24 cellular contexts compared by ENCODE assay signal in the genomic region with DNA sequence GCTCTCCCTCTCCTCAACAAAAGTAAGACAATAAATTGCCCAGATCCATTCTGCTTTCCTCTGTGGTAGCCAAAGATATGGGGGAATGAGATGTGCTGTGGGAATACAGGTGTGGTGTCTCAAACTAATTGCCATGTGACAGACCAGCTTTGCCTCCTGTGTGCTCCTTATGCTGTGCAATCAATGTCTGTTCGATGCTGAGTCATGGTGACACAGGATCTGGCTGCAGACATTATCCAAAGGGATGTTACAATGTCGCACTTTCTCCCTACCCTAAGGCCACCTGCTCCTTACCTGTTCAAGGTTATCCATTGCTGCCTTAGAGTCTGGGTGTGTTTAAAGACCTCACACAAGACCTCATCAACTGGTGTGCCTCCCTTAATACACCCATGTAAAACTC. TPM values are rescaled to one million over a fixed set of nuclear protein-coding genes. Genes with fewer than 3 reads are reported as not detected.
DNase-seq lines count a peak whose midpoint lies in the region; ATAC-seq, FAIRE-seq and TF ChIP-seq lines count a peak whose summit lies in the region.
"Had no signal": no experiment of that assay in that cellular context is flagged by ENCODE, and none has a peak within 500 bp of the region (broad histone marks: within the 10 kb centered on the region; RNA-seq: fewer than 3 reads in every experiment).

No MANE protein-coding gene starts in this region.

- no peaks in the 10 kb centered on the region for H3K79me2 ChIP-seq in keratinocyte (ENCODE audit: control insufficient read depth, insufficient read depth, low read length)

- no peak for TF ChIP-seq CTCF in NB4 (IDR thresholded peaks at IDR 0.05; ENCODE audit: low read depth, low read length)
- TF ChIP-seq CTCF in keratinocyte (optimal IDR thresholded peaks at IDR 0.05 in 1 of 3, IDR thresholded peaks at IDR 0.05 in 1 of 3, conservative IDR thresholded peaks at IDR 0.05 in 1 of 3; ENCODE audit: extremely low read depth in 1 of 3, insufficient read depth in 2 of 3, low read length in 3 of 3) = no peak

- no peak for FAIRE-seq in keratinocyte (lab: Jason Lieb, UNC)
- FAIRE-seq: G401.6, kidney had no signal

- H3K4me2 ChIP-seq in keratinocyte (ENCODE audit: control insufficient read depth, extremely low read depth, insufficient read depth, low read depth, low read length) = no peak overlapping the region

- no peaks in the 10 kb centered on the region for H3K36me3 ChIP-seq in keratinocyte (ENCODE audit: control insufficient read depth in 2 of 2, extremely low read depth in 1 of 2, insufficient read depth in 2 of 2, low read length in 2 of 2)
- H3K36me3 ChIP-seq: ovary, thoracic aorta had no signal

- no peaks in the 10 kb centered on the region for H3K9me3 ChIP-seq in keratinocyte (ENCODE audit: control insufficient read depth, low read depth, low read length)
- H3K9me3 ChIP-seq: Caco-2, ovary, thoracic aorta had no signal

- TF ChIP-seq POLR2A in NB4 (IDR thresholded peaks at IDR 0.05; ENCODE audit: extremely low read depth, insufficient read length) = no peak

- dilution Hi-C loops in keratinocyte (cut with MboI; ENCODE audit: extremely low pct_ligation_motif_present, low sequenced_read_pairs) = no loop called here

- peak overlapping the region; percentile 33 for H2AFZ ChIP-seq in keratinocyte (ENCODE audit: control insufficient read depth, low read length)

- ATAC-seq in GM21423 (IDR thresholded peaks at IDR 0.05; ENCODE audit: unreplicated experiment) (no peak), HG03097 (IDR thresholded peaks at IDR 0.05; ENCODE audit: low FRiP score, unreplicated experiment) (no peak)
- ATAC-seq: activated CD8-positive, alpha-beta memory T cell treated with anti-CD3 and anti-CD28 coated beads, Interleukin-2, amount 10 ng/mL, durations not matched to agents 7 days and 5 days; activated naive CD8-positive, alpha-beta T cell treated with anti-CD3 and anti-CD28 coated beads, Interleukin-2, amount 50 U/mL, for 24 hours; activated T-helper 17 cell treated with anti-CD3 and anti-CD28 coated beads, Interleukin-2, amount 50 U/mL, for 72 hours; naive thymus-derived CD8-positive, alpha-beta T cell; sciatic nerve; stimulated activated effector memory CD8-positive, alpha-beta T cell treated with anti-CD3 and anti-CD28 coated beads, Interleukin-12 subunit alpha, Interleukin-12 subunit beta, amount 100 ng/mL, for 72 hours had no signal

- H3K9me1 ChIP-seq in keratinocyte (ENCODE audit: control insufficient read depth, extremely low read depth, insufficient read depth, low read length) = no peaks in the 10 kb centered on the region

- H3K27ac ChIP-seq in keratinocyte (ENCODE audit: control insufficient read depth, insufficient read depth, low read length) = no peak overlapping the region
- H3K27ac ChIP-seq: coronary artery, ovary, thoracic aorta had no signal

- no peaks in the 10 kb centered on the region for H3K27me3 ChIP-seq in keratinocyte (ENCODE audit: control insufficient read depth, extremely low read depth, insufficient read depth, low read length)
- H3K27me3 ChIP-seq: ovary had no signal

- DNase-seq in DMS53 treated with DMSO at 0.1 percent for 48 hours (lab: John Stamatoyannopoulos, UW; ENCODE audit: unreplicated experiment) (peak; percentile 17), NB4 (ENCODE audit: low read depth) (peak; percentile 9), SK-N-DZ (ENCODE audit: low spot score) (peak; percentile 23), keratinocyte (ENCODE audit: low read depth, low spot score) (no peak), AG08395 (ENCODE audit: low spot score) (no peak)
- DNase-seq: activated CD4-positive, alpha-beta T cell treated with anti-CD3 and anti-CD28 coated beads for 1 hour; activated CD8-positive, alpha-beta memory T cell treated with anti-CD3 and anti-CD28 coated beads, Interleukin-2, amount 10 ng/mL, durations not matched to agents 7 days and 5 days; activated naive CD8-positive, alpha-beta T cell treated with anti-CD3 and anti-CD28 coated beads, Interleukin-2, amount 50 U/mL, for 24 hours; Caco-2; hippocampal formation; KBM-7; kidney; naive thymus-derived CD8-positive, alpha-beta T cell; NCI-H2107; NK-92 treated with Interleukin-12 subunit alpha and Interleukin-12 subunit beta, amount 100 ng/mL, for 24 hours; ovary had no signal

- no peak overlapping the region for H3K9ac ChIP-seq in keratinocyte (ENCODE audit: control insufficient read depth, extremely low read depth, insufficient read depth, low read length)

- no peaks in the 10 kb centered on the region for H3K4me1 ChIP-seq in keratinocyte (ENCODE audit: control insufficient read depth, extremely low read depth, insufficient read depth, low read length)
- H3K4me1 ChIP-seq: Caco-2 had no signal

- H4K20me1 ChIP-seq in keratinocyte (ENCODE audit: control insufficient read depth, extremely low read depth, insufficient read depth, low read length) = no peaks in the 10 kb centered on the region

- H3K4me3 ChIP-seq in NB4 (ENCODE audit: low read depth, low read length) = no peak overlapping the region
- no peak overlapping the region for H3K4me3 ChIP-seq in keratinocyte (ENCODE audit: control insufficient read depth in 2 of 3, extremely low read depth in 1 of 3, insufficient read depth in 2 of 3, low read depth in 1 of 3, low read length in 3 of 3)
- H3K4me3 ChIP-seq: coronary artery, ovary, thoracic aorta had no signal

RNA-seq across cellular contexts. Expression of a gene that starts 32.5 kb away (rescaled TPM):
- polyA plus RNA-seq in SK-N-DZ (2014; cell fraction: cytosol; rRNA removed) = 1.1 and 2.8 TPM in 2 replicates
- 0.83 and 4.0 TPM in 2 replicates for polyA plus RNA-seq in SK-N-DZ (2014; cell fraction: nucleus; rRNA removed)
- under 0.01 to 0.09 TPM in 2 of 3 replicates, not detected in the other for polyA plus RNA-seq in keratinocyte
- polyA plus RNA-seq in keratinocyte (2011; ENCODE audit: low read depth) = not detected
- 0.03 and 0.07 TPM in 2 replicates for polyA plus RNA-seq in keratinocyte (2011; cell fraction: cytosol; rRNA removed)
- polyA plus RNA-seq in keratinocyte (2011; cell fraction: nucleus; rRNA removed) = not detected in 2 replicates
- polyA plus RNA-seq in keratinocyte (2012; ENCODE audit: low replicate concordance) = 0.02 TPM in 1 of 2 replicates, not detected in the other
- not detected in 3 replicates for polyA minus RNA-seq in keratinocyte
- polyA minus RNA-seq in keratinocyte (2011; cell fraction: cytosol; rRNA and poly(A)+ RNA removed) = not detected
- not detected in 2 replicates for polyA minus RNA-seq in keratinocyte (2011; cell fraction: nucleus; rRNA and poly(A)+ RNA removed)
- polyA plus RNA-seq: naive thymus-derived CD8-positive, alpha-beta T cell had no signal

Comparison
In these comparisons a context has a peak if more than half of its experiments do, and no peak if none do; other contexts are left out.
1. DNase-seq: peak in DMS53 treated with DMSO at 0.1 percent for 48 hours (single experiment), NB4 (single experiment) and SK-N-DZ (single experiment); none in keratinocyte (single experiment) and AG08395 (single experiment).